Comparison of ENCODE assay signal across 10 cellular contexts in genomic region chr19:4916292-4917082, GRCh38. TPM values are rescaled to one million over a fixed set of nuclear protein-coding genes. Genes with fewer than 3 reads are reported as not detected.
DNase-seq lines count a peak whose midpoint lies in the region; ATAC-seq and TF ChIP-seq lines count a peak whose summit lies in the region.
"Had no signal": no experiment of that assay in that cellular context is flagged by ENCODE, and none has a peak within 500 bp of the region (broad histone marks: within the 10 kb centered on the region; RNA-seq: fewer than 3 reads in every experiment).

No MANE protein-coding gene starts in this region.

- TF ChIP-seq POLR2A in breast epithelium (IDR thresholded peaks at IDR 0.05), result no peak

- H3K27ac Mint-ChIP-seq in osteocyte (ENCODE audit: unreplicated experiment), result peak overlapping the region; percentile 92

- H3K36me3 ChIP-seq in DOHH2 (ENCODE audit: control insufficient read depth, low read length) (peaks cover 96% of the 10 kb centered on the region), breast epithelium (no peaks in the 10 kb centered on the region)

- POLR2A ChIA-PET in RWPE1 (lab: Yijun Ruan, JAX; ENCODE audit: low non-redundant PET), result no interaction called here

- peak overlapping the region; percentile 6; the same call in 1 of the 2 replicates for H3K4me2 ChIP-seq in DOHH2 (ENCODE audit: low read length)

- no peak for ATAC-seq in HG03521 (IDR thresholded peaks at IDR 0.05; ENCODE audit: unreplicated experiment)
- ATAC-seq: Panc1 had no signal

- H3K9me3 Mint-ChIP-seq in osteocyte (ENCODE audit: unreplicated experiment), result no peaks in the 10 kb centered on the region

- H3K79me2 ChIP-seq in DOHH2 (ENCODE audit: control insufficient read depth, low read length), result peaks cover 100% of the 10 kb centered on the region

- CTCF ChIA-PET in RWPE1 (lab: Yijun Ruan, JAX), result interaction anchor here (0.6 to 0.7 kb wide), 2 partner anchors 9 to 65 kb away, joined by 3 read pairs; no protein-coding TSS in a partner anchor

- no peaks in the 10 kb centered on the region for H3K9me3 ChIP-seq in DOHH2 (ENCODE audit: control insufficient read depth, insufficient read depth, low read length)
- no peaks in the 10 kb centered on the region for H3K9me3 ChIP-seq in breast epithelium

- no peaks in the 10 kb centered on the region for H3K27me3 Mint-ChIP-seq in osteocyte (ENCODE audit: unreplicated experiment)

- H3K4me1 Mint-ChIP-seq in osteocyte (ENCODE audit: unreplicated experiment), result peaks cover 45% of the 10 kb centered on the region

- DNase-seq in RWPE1 (ENCODE audit: low spot score), result no peak
- no peak for DNase-seq in breast epithelium (ENCODE audit: low spot score in 2 of 2)
- no peak for DNase-seq in osteocyte (ENCODE audit: extremely low spot score, unreplicated experiment)
- no peak for DNase-seq in A172 (ENCODE audit: low spot score)
- no peak for DNase-seq in iPS-NIHi7 (ENCODE audit: extremely low spot score)
- DNase-seq in NCI-H1105 treated with DMSO at 0.1 percent for 48 hours (lab: John Stamatoyannopoulos, UW), result no peak

- TF ChIP-seq CTCF in DOHH2 (IDR thresholded peaks at IDR 0.05; ENCODE audit: low read depth, low read length, poor library complexity, severe bottlenecking), result no peak
- no peak for TF ChIP-seq CTCF in RWPE1 (conservative IDR thresholded peaks at IDR 0.05; ENCODE audit: low read depth)
- TF ChIP-seq CTCF in breast epithelium (IDR thresholded peaks at IDR 0.05), result no peak
- no peak for TF ChIP-seq CTCF in osteocyte (IDR thresholded peaks at IDR 0.05)

- peaks cover 53% of the 10 kb centered on the region for H3K4me1 ChIP-seq in DOHH2 (ENCODE audit: control insufficient read depth, low read length)
- H3K4me1 ChIP-seq in breast epithelium, result peaks cover 2 to 3% of the 10 kb centered on the region in 2 donors

- peaks cover 3% of the 10 kb centered on the region for H3K36me3 Mint-ChIP-seq in osteocyte (ENCODE audit: unreplicated experiment)

- H3K27me3 ChIP-seq in DOHH2 (ENCODE audit: control insufficient read depth, low read length) (no peaks in the 10 kb centered on the region), breast epithelium (no peaks in the 10 kb centered on the region)

- no peaks in the 10 kb centered on the region for H3K9me2 ChIP-seq in DOHH2 (replicated peaks; ENCODE audit: control insufficient read depth, low read length)

- H3K27ac ChIP-seq in DOHH2 (ENCODE audit: low read depth, low read length), result peak overlapping the region; percentile 29; the same call in 1 of the 2 replicates
- H3K27ac ChIP-seq in RWPE1, result peak overlapping the region; percentile 94
- peak overlapping the region in 1 of 2 donors; percentile 25 for H3K27ac ChIP-seq in breast epithelium

- peak overlapping the region; percentile 50 for H3K4me3 Mint-ChIP-seq in osteocyte (ENCODE audit: unreplicated experiment)

- H3K4me3 ChIP-seq in DOHH2 (ENCODE audit: low read length), result no peak overlapping the region
- H3K4me3 ChIP-seq in breast epithelium, result peak overlapping the region; percentile 12 to 29 (median 28)

- H4K20me1 ChIP-seq in DOHH2 (ENCODE audit: control insufficient read depth, insufficient read depth, low read depth, low read length), result peaks cover 43% of the 10 kb centered on the region

- no peaks in the 10 kb centered on the region for H3F3A ChIP-seq in DOHH2 (ENCODE audit: control insufficient read depth, insufficient read depth)

- intact Hi-C loops in breast epithelium (cut with DNase I; ENCODE audit: low total_unique reads), result no loop called here

RNA-seq across cellular contexts. Expression of gene UHRF1, which starts 7.2 kb away (rescaled TPM):
- under 1 TPM; 0.32 to 0.66 (median 0.44) TPM for total RNA-seq in breast epithelium
- total RNA-seq in osteocyte, result 20.2 and 20.7 TPM in 2 replicates
- 110 and 118 TPM in 2 replicates for total RNA-seq in A172 (2014; rRNA removed; shearing (Covaris generic))

RNA-seq across cellular contexts. Expression of gene ARRDC5, which starts 13.8 kb away (rescaled TPM):
- total RNA-seq in breast epithelium, result under 1 TPM in 1 of 3 donors, not detected in 2; 0.64 TPM
- total RNA-seq in osteocyte, result not detected in 2 replicates
- total RNA-seq in A172 (2014; rRNA removed; shearing (Covaris generic)), result not detected in 2 replicates
- total RNA-seq: epithelial cell of proximal tubule had no signal

RNA-seq across cellular contexts. Expression of gene PLIN3, which starts 49.0 kb away (rescaled TPM):
- 10 to 100 TPM; 50.1 to 77.3 (median 53.8) TPM for total RNA-seq in breast epithelium
- total RNA-seq in osteocyte, result 77.8 and 77.9 TPM in 2 replicates
- 175 and 198 TPM in 2 replicates for total RNA-seq in A172 (2014; rRNA removed; shearing (Covaris generic))

RNA-seq across cellular contexts. Expression of gene KDM4B, which starts 52.4 kb away (rescaled TPM):
- total RNA-seq in breast epithelium (10 to 100 TPM; 25.0 to 55.3 (median 40.3) TPM), osteocyte (48.4 and 49.0 TPM in 2 replicates)
- 13.4 and 16.4 TPM in 2 replicates for total RNA-seq in A172 (2014; rRNA removed; shearing (Covaris generic))

Comparison
In these comparisons a context has a peak if more than half of its experiments do, and no peak if none do; other contexts are left out.
1. RNA of gene UHRF1, which starts 7.2 kb away (total RNA-seq): 110 to 118 TPM in A172 and 20.2 to 20.7 TPM in osteocyte; 0.32 to 0.66 TPM in breast epithelium; every median in the first group is over 10 times any median in the second.